In the genomic region with DNA sequence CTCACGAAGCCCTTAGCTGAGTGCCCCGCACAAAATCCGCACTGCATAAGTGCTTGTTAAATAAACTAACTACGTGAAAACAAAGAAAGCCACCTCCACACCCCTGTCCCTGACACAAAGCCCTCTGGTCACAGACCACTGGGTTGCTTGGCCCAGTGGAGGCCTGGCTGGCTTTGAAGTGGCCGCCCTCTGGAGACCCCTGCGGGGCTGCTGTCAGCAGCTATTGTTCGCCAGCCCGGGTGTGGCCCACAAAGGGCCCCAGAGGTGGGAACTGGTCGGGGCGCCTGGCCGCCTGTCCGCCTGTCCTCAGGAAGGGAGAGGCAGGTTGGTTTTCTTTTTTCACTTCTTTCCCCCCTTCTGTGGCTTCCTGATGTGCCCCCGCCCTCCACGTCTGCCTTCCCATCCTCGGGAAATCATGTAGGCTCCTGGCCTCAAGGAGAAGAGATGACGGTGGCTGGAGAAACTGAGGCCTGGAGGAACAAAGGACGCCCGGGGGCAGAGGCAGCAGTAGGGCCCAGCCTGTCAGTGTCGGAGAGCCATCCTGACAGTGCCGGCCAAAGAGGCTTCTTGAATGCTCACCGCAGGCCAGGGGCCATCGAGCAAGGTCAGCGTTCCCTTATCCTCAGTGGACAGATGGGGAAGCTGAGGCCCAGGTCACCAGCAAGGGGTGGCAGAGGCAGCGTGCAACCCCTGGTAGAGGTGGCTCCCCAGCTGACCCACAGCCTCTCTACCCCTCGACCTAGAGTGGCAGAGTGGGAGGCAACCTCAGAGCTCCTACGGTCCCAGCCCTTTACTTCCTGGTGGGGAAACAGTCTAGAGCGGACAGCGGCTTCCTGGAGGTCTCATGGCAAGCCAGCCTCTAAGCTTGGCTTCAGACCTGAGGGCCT, we compare ENCODE assay signal across 18 cellular contexts.
DNase-seq lines count a peak whose midpoint lies in the region; ATAC-seq and TF ChIP-seq lines count a peak whose summit lies in the region.
"Had no signal": no experiment of that assay in that cellular context is flagged by ENCODE, and none has a peak within 500 bp of the region (broad histone marks: within the 10 kb centered on the region; RNA-seq: fewer than 3 reads in every experiment).

No MANE protein-coding gene starts in this region.

- POLR2A ChIA-PET in HEK293 (lab: Yijun Ruan, JAX) = no interaction called here

- DNase-seq in NCI-H345 (lab: John Stamatoyannopoulos, UW) = peak; percentile 26
- DNase-seq in NCI-H345 treated with DMSO at 0.1 percent for 48 hours (lab: John Stamatoyannopoulos, UW; ENCODE audit: unreplicated experiment) = no peak
- no peak for DNase-seq in activated naive CD8-positive, alpha-beta T cell treated with anti-CD3 and anti-CD28 coated beads for 36 hours
- DNase-seq in activated CD4-positive, CD25-positive, alpha-beta regulatory T cell (lab: John Stamatoyannopoulos, UW) = no peak
- DNase-seq in NCI-H1048 (lab: John Stamatoyannopoulos, UW) = no peak
- DNase-seq: activated CD4-positive, alpha-beta T cell treated with anti-CD3 and anti-CD28 coated beads for 4 hours; anterior cingulate cortex; DMS79; left lung; NCI-H1436; NCI-H446 treated with DMSO at 0.1 percent for 48 hours; PC-3; stimulated activated naive CD4-positive, alpha-beta T cell had no signal

- peaks cover 22% of the 10 kb centered on the region for H3K4me1 Mint-ChIP-seq in activated naive CD8-positive, alpha-beta T cell treated with anti-CD3 and anti-CD28 coated beads for 36 hours

- H3K4me3 Mint-ChIP-seq in activated naive CD8-positive, alpha-beta T cell treated with anti-CD3 and anti-CD28 coated beads for 36 hours = no peak overlapping the region

- peak overlapping the region; percentile 70 for H3K27ac Mint-ChIP-seq in activated naive CD8-positive, alpha-beta T cell treated with anti-CD3 and anti-CD28 coated beads for 36 hours

- no peaks in the 10 kb centered on the region for H3K27me3 ChIP-seq in neutrophil
- H3K27me3 ChIP-seq: left lung, SJSA1 had no signal

- no peak for ATAC-seq in GM21390 (IDR thresholded peaks at IDR 0.05; ENCODE audit: unreplicated experiment)
- ATAC-seq: left lung, PC-3 had no signal

- no peaks in the 10 kb centered on the region for H3K27me3 Mint-ChIP-seq in activated naive CD8-positive, alpha-beta T cell treated with anti-CD3 and anti-CD28 coated beads for 36 hours

- H3K36me3 ChIP-seq in HEK293 (ENCODE audit: control insufficient read depth in 2 of 2, insufficient read depth in 1 of 2, low read length in 2 of 2) (peaks cover 0 to 35% of the 10 kb centered on the region in 2 experiments; a peak in 2 of 3 replicates), neutrophil (peaks cover 100% of the 10 kb centered on the region)

- no peaks in the 10 kb centered on the region for H3K9me3 ChIP-seq in HEK293 (ENCODE audit: control insufficient read depth, insufficient read depth, low read depth, low read length)
- peaks cover 4% of the 10 kb centered on the region for H3K9me3 ChIP-seq in neutrophil
- H3K9me3 ChIP-seq: left lung, SJSA1 had no signal

- H3K36me3 Mint-ChIP-seq in activated naive CD8-positive, alpha-beta T cell treated with anti-CD3 and anti-CD28 coated beads for 36 hours = peaks cover 19% of the 10 kb centered on the region

- H3K4me1 ChIP-seq in HEK293 (ENCODE audit: control insufficient read depth, insufficient read depth, low read length) = no peaks in the 10 kb centered on the region
- peaks cover 0 to 6% of the 10 kb centered on the region in 2 experiments for H3K4me1 ChIP-seq in neutrophil (ENCODE audit: control insufficient read depth in 1 of 2, insufficient read depth in 1 of 2, low read depth in 1 of 2, low read length in 1 of 2)

- H3K27ac ChIP-seq in HEK293 (ENCODE audit: extremely low read depth, low read depth, low read length) (no peak overlapping the region), neutrophil (peak overlapping the region; percentile 18)
- H3K27ac ChIP-seq: KMS-11, left lung, SJSA1 had no signal

- no peaks in the 10 kb centered on the region for H3K9me3 Mint-ChIP-seq in activated naive CD8-positive, alpha-beta T cell treated with anti-CD3 and anti-CD28 coated beads for 36 hours

- CTCF ChIA-PET in HEK293 (lab: Yijun Ruan, JAX) = interaction anchor here (0.8 to 14.4 kb wide), 9 partner anchors 9 to 260 kb away, joined by 3 to 163 read pairs (median 7); no protein-coding TSS in a partner anchor

- TF ChIP-seq CTCF in HEK293 (tag by site-specific recombination; IDR thresholded peaks at IDR 0.05) (no peak), neutrophil (IDR thresholded peaks at IDR 0.05) (no peak)

- H3K4me3 ChIP-seq in HEK293 (ENCODE audit: low read depth, low read length) (no peak overlapping the region), neutrophil (ENCODE audit: low read depth in 1 of 2, low read length in 1 of 2) (no peak overlapping the region)
- H3K4me3 ChIP-seq: left lung, SJSA1 had no signal

TF ChIP-seq in HEK293, 187 proteins besides CTCF, POLR2A, EP300 and RAD21:
- TF ChIP-seq ZIC2 (tag by site-specific recombination; IDR thresholded peaks at IDR 0.05) (0 out of 2 replicates have a peak, but pooled peaks have one; percentile 31), ZNF239 (tag by site-specific recombination; IDR thresholded peaks at IDR 0.05) (no peak), GLI2 (tag by site-specific recombination; IDR thresholded peaks at IDR 0.05; ENCODE audit: borderline replicate concordance, low read depth) (no peak), TCF7L2 (IDR thresholded peaks at IDR 0.05; ENCODE audit: borderline replicate concordance, low read depth, low read length) (peak; percentile 50; the same call in 1 of the 2 replicates)
